In the genomic region with DNA sequence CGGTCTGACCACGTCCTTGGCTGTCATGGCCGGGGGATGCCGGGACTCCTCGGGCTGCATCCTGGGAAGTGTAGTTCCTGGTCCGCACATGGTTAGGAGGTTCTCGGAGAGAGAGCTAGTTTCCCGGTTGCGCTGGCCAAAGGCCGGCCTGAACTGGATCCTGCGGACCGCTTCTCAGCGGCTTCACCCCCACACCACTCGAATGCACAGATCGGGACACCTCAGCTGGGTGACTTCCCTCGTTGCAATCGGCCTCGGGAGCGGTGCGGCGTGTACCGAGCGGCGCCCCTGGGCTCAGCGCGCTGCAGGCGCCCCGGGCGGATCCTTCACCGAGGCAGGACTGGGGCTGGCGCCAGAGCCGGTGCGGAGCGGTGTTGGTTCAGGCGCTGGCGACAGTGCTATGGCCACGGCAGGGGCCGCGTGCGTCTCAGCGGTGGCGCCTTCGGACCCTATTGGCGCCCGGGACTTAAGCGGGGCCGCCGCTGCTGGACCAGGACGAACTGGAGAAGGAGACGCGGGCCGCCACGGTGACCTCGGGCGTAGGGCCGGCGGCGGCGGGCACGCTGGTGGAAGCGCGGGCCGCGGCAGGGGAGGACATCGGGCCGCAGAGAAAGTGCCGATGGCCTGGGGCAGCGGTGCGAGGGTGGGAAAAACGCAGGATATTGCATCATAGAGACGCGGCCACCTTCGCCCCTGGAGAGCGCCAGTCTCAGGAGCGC, we compare ENCODE assay signal across 8 cellular contexts. TPM values are rescaled to one million over a fixed set of nuclear protein-coding genes. Genes with fewer than 3 reads are reported as not detected.
A peak's percentile ranks its signal among the peaks of the same experiment; 100 is the strongest.
DNase-seq lines count a peak whose midpoint lies in the region; ATAC-seq, FAIRE-seq and TF ChIP-seq lines count a peak whose summit lies in the region.

No MANE protein-coding gene starts in this region.

- H3K4me1 ChIP-seq in BLaER1 treated with 17β-estradiol and CSF1 and Interleukin-3, amounts not matched to agents 10 nM and 100 nM: peaks cover 24 to 49% (median 34%) of the 10 kb centered on the region in 10 experiments
- H3K4me1 ChIP-seq in adrenal gland (replicated peaks in 1 of 2) (peaks cover 4 to 20% of the 10 kb centered on the region in 2 donors), heart left ventricle (peaks cover 0 to 41% (median 23%) of the 10 kb centered on the region in 12 donors), pancreas (peaks cover 0 to 8% (median 5%) of the 10 kb centered on the region in 3 donors), upper lobe of right lung (peaks cover 20% of the 10 kb centered on the region)

- H3K27me3 ChIP-seq in BLaER1 treated with 17β-estradiol and CSF1 and Interleukin-3, amounts not matched to agents 10 nM and 100 nM: no peaks in the 10 kb centered on the region
- H3K27me3 ChIP-seq in adrenal gland (no peaks in the 10 kb centered on the region), heart left ventricle (no peaks in the 10 kb centered on the region), pancreas (no peaks in the 10 kb centered on the region), upper lobe of right lung (no peaks in the 10 kb centered on the region)

- peak overlapping the region; percentile 83 to 97 (median 90) for H3K9ac ChIP-seq in BLaER1 treated with 17β-estradiol and CSF1 and Interleukin-3, amounts not matched to agents 10 nM and 100 nM

- H3K9me3 ChIP-seq in BLaER1 treated with 17β-estradiol and CSF1 and Interleukin-3, amounts not matched to agents 10 nM and 100 nM (replicated peaks in 1 of 11): no peaks in the 10 kb centered on the region
- no peaks in the 10 kb centered on the region for H3K9me3 ChIP-seq in adrenal gland (replicated peaks in 1 of 3)
- H3K9me3 ChIP-seq in heart left ventricle: no peaks in the 10 kb centered on the region
- no peaks in the 10 kb centered on the region for H3K9me3 ChIP-seq in pancreas
- no peaks in the 10 kb centered on the region for H3K9me3 ChIP-seq in upper lobe of right lung

- DNase-seq in adrenal gland (peak; percentile 81 to 91 (median 83)), heart left ventricle (peak; percentile 87 to 92 (median 89)), pancreas (peak; percentile 72 to 91 (median 84)), upper lobe of right lung (peak; percentile 91)

- peak; percentile 39 to 64 for TF ChIP-seq POLR2A in adrenal gland (IDR thresholded peaks at IDR 0.05)
- TF ChIP-seq POLR2A in heart left ventricle (IDR thresholded peaks at IDR 0.05): peak in 1 of 2 donors; percentile 55

- WGBS in adrenal gland, 4 donors: 0 to 1% (median 0%) methylated on average over 9 to 75 of the region's 75 CpGs
- 0 to 3% (median 1%) methylated on average over 13 to 75 of the region's 75 CpGs for WGBS in heart left ventricle, 4 donors
- 0 to 1% methylated on average over 68 to 75 of the region's 75 CpGs for WGBS in pancreas, 2 donors

- TF ChIP-seq CTCF in adrenal gland (IDR thresholded peaks at IDR 0.05) (no peak), heart left ventricle (IDR thresholded peaks at IDR 0.05) (peak in 1 of 12 donors; percentile 6), pancreas (IDR thresholded peaks at IDR 0.05) (no peak), upper lobe of right lung (IDR thresholded peaks at IDR 0.05) (no peak)

- H4K20me1 ChIP-seq in BLaER1 treated with 17β-estradiol and CSF1 and Interleukin-3, amounts not matched to agents 10 nM and 100 nM: peaks cover 0 to 76% (median 67%) of the 10 kb centered on the region in 11 experiments; a peak in 17 of 22 replicates

- peak; percentile 16; the same call in 1 of the 2 replicates for TF ChIP-seq EP300 in Ishikawa (IDR thresholded peaks at IDR 0.05; ENCODE audit: borderline replicate concordance)

- peak overlapping the region; percentile 63 to 88 (median 79) for H3K4me3 ChIP-seq in BLaER1 treated with 17β-estradiol and CSF1 and Interleukin-3, amounts not matched to agents 10 nM and 100 nM
- H3K4me3 ChIP-seq in adrenal gland (peak overlapping the region; percentile 18 to 70 (median 32)), heart left ventricle (peak overlapping the region; percentile 61 to 93 (median 78)), pancreas (peak overlapping the region; percentile 54 to 89 (median 64)), upper lobe of right lung (peak overlapping the region; percentile 84)

- no peak for FAIRE-seq in pancreas (lab: Jason Lieb, UNC)

- peak overlapping the region; percentile 83 to 99 (median 92) for H3K4me2 ChIP-seq in BLaER1 treated with 17β-estradiol and CSF1 and Interleukin-3, amounts not matched to agents 10 nM and 100 nM

- no peak for TF ChIP-seq RAD21 in Ishikawa (IDR thresholded peaks at IDR 0.05; ENCODE audit: low read depth)

- H3K27ac ChIP-seq in BLaER1 treated with 17β-estradiol and CSF1 and Interleukin-3, amounts not matched to agents 10 nM and 100 nM: peak overlapping the region; percentile 49 to 95 (median 91)
- H3K27ac ChIP-seq in adrenal gland (peak overlapping the region; percentile 15 to 93 (median 79)), heart left ventricle (peak overlapping the region; percentile 67 to 99 (median 92)), pancreas (peak overlapping the region; percentile 67 to 89 (median 76)), upper lobe of right lung (peak overlapping the region; percentile 90)

- ATAC-seq in GM19372 (IDR thresholded peaks at IDR 0.05; ENCODE audit: low read depth, unreplicated experiment): peak; percentile 69
- ATAC-seq in SK-N-SH treated with all-trans-retinoic acid at 6 μM for 48 hours: peak; percentile 87
- ATAC-seq in heart left ventricle: peak; percentile 78 to 89 (median 86)
- peak; percentile 84 to 93 (median 90) for ATAC-seq in pancreas
- peak; percentile 92 for ATAC-seq in upper lobe of right lung

- intact Hi-C loops in adrenal gland (cut with DNase I): no loop called here
- intact Hi-C loops in heart left ventricle (cut with DNase I): loop anchor here in 1 of 10 donors (1.0 to 5.0 kb wide), 2 partner anchors 37 to 147 kb away; no protein-coding TSS in a partner anchor
- intact Hi-C loops in pancreas (cut with DNase I): no loop called here
- intact Hi-C loops in upper lobe of right lung (cut with DNase I): no loop called here

- peaks cover 32 to 76% (median 60%) of the 10 kb centered on the region in 11 experiments for H3K36me3 ChIP-seq in BLaER1 treated with 17β-estradiol and CSF1 and Interleukin-3, amounts not matched to agents 10 nM and 100 nM
- H3K36me3 ChIP-seq in adrenal gland (replicated peaks in 1 of 2) (peaks cover 0 to 44% of the 10 kb centered on the region in 2 donors), heart left ventricle (peaks cover 3 to 42% (median 38%) of the 10 kb centered on the region in 9 donors), pancreas (peaks cover 2 to 19% (median 16%) of the 10 kb centered on the region in 3 donors), upper lobe of right lung (peaks cover 38% of the 10 kb centered on the region)

TF ChIP-seq in SK-N-SH treated with all-trans-retinoic acid at 6 μM for 48 hours, 23 proteins besides CTCF, POLR2A, EP300 and RAD21:
- TF ChIP-seq ZNF70 (CRISPR knock-in tag; IDR thresholded peaks at IDR 0.05): peak; percentile 84
- TF ChIP-seq ZFP3 (CRISPR knock-in tag; IDR thresholded peaks at IDR 0.05): 0 out of 2 replicates have a peak, but pooled peaks have one; percentile 18
- TF ChIP-seq, protein P1, sequence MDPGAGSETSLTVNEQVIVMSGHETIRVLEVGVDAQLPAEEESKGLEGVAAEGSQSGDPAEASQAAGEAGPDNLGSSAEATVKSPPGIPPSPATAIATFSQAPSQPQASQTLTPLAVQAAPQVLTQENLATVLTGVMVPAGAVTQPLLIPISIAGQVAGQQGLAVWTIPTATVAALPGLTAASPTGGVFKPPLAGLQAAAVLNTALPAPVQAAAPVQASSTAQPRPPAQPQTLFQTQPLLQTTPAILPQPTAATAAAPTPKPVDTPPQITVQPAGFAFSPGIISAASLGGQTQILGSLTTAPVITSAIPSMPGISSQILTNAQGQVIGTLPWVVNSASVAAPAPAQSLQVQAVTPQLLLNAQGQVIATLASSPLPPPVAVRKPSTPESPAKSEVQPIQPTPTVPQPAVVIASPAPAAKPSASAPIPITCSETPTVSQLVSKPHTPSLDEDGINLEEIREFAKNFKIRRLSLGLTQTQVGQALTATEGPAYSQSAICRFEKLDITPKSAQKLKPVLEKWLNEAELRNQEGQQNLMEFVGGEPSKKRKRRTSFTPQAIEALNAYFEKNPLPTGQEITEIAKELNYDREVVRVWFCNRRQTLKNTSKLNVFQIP (CRISPR knock-in tag; IDR thresholded peaks at IDR 0.05; ENCODE audit: borderline replicate concordance, low read depth): peak; percentile 44; the same call in 1 of the 2 replicates
- TF ChIP-seq GLIS3 (CRISPR knock-in tag; IDR thresholded peaks at IDR 0.05): no peak
- TF ChIP-seq SNAI2 (CRISPR knock-in tag; IDR thresholded peaks at IDR 0.05): no peak
- TF ChIP-seq CSDC2 (CRISPR knock-in tag; IDR thresholded peaks at IDR 0.05): 0 out of 2 replicates have a peak, but pooled peaks have one; percentile 17
- no peak for TF ChIP-seq ESRRG (CRISPR knock-in tag; IDR thresholded peaks at IDR 0.05)

RNA-seq across cellular contexts. Expression of a gene that starts 11.5 kb away (rescaled TPM):
- total RNA-seq in adrenal gland: 10 to 100 TPM; 19.5 to 27.0 (median 24.3) TPM
- polyA plus RNA-seq in adrenal gland: 10 to 100 TPM in 2 of 3 donors, 1 to 10 TPM in 1; 7.9 to 14.7 (median 13.6) TPM
- total RNA-seq in heart left ventricle: 10 to 100 TPM; 14.3 to 30.9 (median 22.7) TPM
- 10 to 100 TPM; 11.2 to 14.9 TPM for polyA plus RNA-seq in heart left ventricle
- total RNA-seq in pancreas: 1 to 10 TPM; 4.5 to 8.6 (median 6.2) TPM
- polyA plus RNA-seq in pancreas: 1 to 10 TPM; 5.8 to 6.3 TPM
- total RNA-seq in upper lobe of right lung: 13.3 TPM

RNA-seq across cellular contexts. Expression of a gene that starts 13.4 kb away (rescaled TPM):
- total RNA-seq in adrenal gland (100 to 1,000 TPM in 7 of 8 donors, 10 to 100 TPM in 1; 86.9 to 164 (median 109) TPM), heart left ventricle (10 to 100 TPM; 29.3 to 62.0 (median 50.3) TPM), pancreas (10 to 100 TPM; 37.7 to 66.6 (median 40.6) TPM), upper lobe of right lung (93.6 TPM)
- polyA plus RNA-seq in adrenal gland (100 to 1,000 TPM; 121 to 143 (median 137) TPM), heart left ventricle (10 to 100 TPM; 31.3 to 66.9 TPM), pancreas (10 to 100 TPM; 65.3 to 68.4 TPM)

RNA-seq across cellular contexts. Expression of a gene that starts 13.7 kb away (rescaled TPM):
- total RNA-seq in adrenal gland: 10 to 100 TPM in 2 of 8 donors, 1 to 10 TPM in 6; 2.3 to 12.8 (median 7.4) TPM
- 10 to 100 TPM in 2 of 3 donors, 1 to 10 TPM in 1; 6.3 to 37.6 (median 24.6) TPM for polyA plus RNA-seq in adrenal gland
- 1 to 10 TPM in 4 of 9 donors, under 1 TPM in 5; 0.48 to 1.8 (median 0.95) TPM for total RNA-seq in heart left ventricle
- polyA plus RNA-seq in heart left ventricle: 1 to 10 TPM; 1.4 to 2.1 TPM
- total RNA-seq in pancreas: 1 to 10 TPM; 1.7 to 5.7 (median 3.0) TPM
- 10 to 100 TPM; 21.4 to 32.1 TPM for polyA plus RNA-seq in pancreas
- total RNA-seq in upper lobe of right lung: 5.5 TPM

RNA-seq across cellular contexts. Expression of a gene that starts 27.3 kb away (rescaled TPM):
- total RNA-seq in adrenal gland (10 to 100 TPM; 25.4 to 48.3 (median 35.1) TPM), heart left ventricle (10 to 100 TPM; 13.5 to 26.7 (median 17.9) TPM), pancreas (10 to 100 TPM in 3 of 6 donors, 1 to 10 TPM in 3; 7.9 to 15.7 (median 9.5) TPM), upper lobe of right lung (26.0 TPM)
- polyA plus RNA-seq in adrenal gland (10 to 100 TPM; 18.7 to 82.8 (median 58.5) TPM), heart left ventricle (10 to 100 TPM; 19.5 to 37.7 TPM), pancreas (10 to 100 TPM; 42.1 to 42.3 TPM)

Comparison
In these comparisons a context has a peak if more than half of its experiments do, and no peak if none do; other contexts are left out.
1. Peak in every context shown above with its lines: DNase-seq, ATAC-seq, H3K4me3 ChIP-seq and H3K27ac ChIP-seq.
2. H3K4me3 ChIP-seq: peak in every context shown above with its lines; median percentile 84 in upper lobe of right lung; 79 in BLaER1 treated with 17β-estradiol and CSF1 and Interleukin-3, amounts not matched to agents 10 nM and 100 nM; 78 in heart left ventricle; 64 in pancreas; 32 in adrenal gland.